In the genomic region with DNA sequence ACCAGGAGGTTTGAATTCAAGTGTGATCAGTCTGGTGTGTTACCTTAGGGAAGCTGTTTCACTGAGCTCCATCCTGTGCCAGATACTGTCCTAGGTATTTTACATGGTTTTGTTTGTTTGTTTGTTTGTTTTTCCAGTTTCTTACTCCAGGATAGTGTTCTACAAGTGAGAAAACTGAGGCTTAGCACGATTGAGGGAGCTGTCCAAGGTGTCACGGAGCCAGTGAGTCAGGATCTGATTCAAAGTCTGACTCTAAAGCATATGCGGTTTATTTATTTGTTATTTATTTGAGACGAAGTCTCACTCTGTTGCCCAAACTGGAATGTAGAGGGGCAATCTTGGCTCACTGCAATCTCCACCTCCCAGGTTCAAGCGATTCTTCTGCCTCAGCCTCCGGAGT, we compare ENCODE assay signal across 2 cellular contexts.
TF ChIP-seq lines count a peak whose summit lies in the region.

No MANE protein-coding gene starts in this region.

TF ChIP-seq in SK-N-SH, 30 proteins besides CTCF, POLR2A, EP300 and RAD21:
- TF ChIP-seq REST (IDR thresholded peaks at IDR 0.05; ENCODE audit: low read depth, low read length) (peak; percentile 93), EZH2phosphoT487 (IDR thresholded peaks at IDR 0.05; ENCODE audit: borderline replicate concordance, low read depth) (no peak)

TF ChIP-seq in SK-N-SH treated with all-trans-retinoic acid at 6 μM for 48 hours, 23 proteins besides CTCF, POLR2A, EP300 and RAD21:
- TF ChIP-seq POU6F1 (CRISPR knock-in tag; IDR thresholded peaks at IDR 0.05; ENCODE audit: borderline replicate concordance, low read depth) (no peak), BACH2 (CRISPR knock-in tag; IDR thresholded peaks at IDR 0.05; ENCODE audit: borderline replicate concordance) (no peak), ZNF70 (CRISPR knock-in tag; IDR thresholded peaks at IDR 0.05) (no peak), PATZ1 (CRISPR knock-in tag; IDR thresholded peaks at IDR 0.05; ENCODE audit: borderline replicate concordance) (no peak), CSDC2 (CRISPR knock-in tag; IDR thresholded peaks at IDR 0.05) (no peak), ARNTL (CRISPR knock-in tag; IDR thresholded peaks at IDR 0.05; ENCODE audit: borderline replicate concordance, low read depth) (no peak), TCF4 (CRISPR knock-in tag; IDR thresholded peaks at IDR 0.05; ENCODE audit: borderline replicate concordance) (no peak), ZFP3 (CRISPR knock-in tag; IDR thresholded peaks at IDR 0.05) (no peak), TSHZ2 (CRISPR knock-in tag; IDR thresholded peaks at IDR 0.05) (no peak), ZNF565 (CRISPR knock-in tag; conservative IDR thresholded peaks at IDR 0.05; ENCODE audit: low read depth) (no peak), RARB (CRISPR knock-in tag; IDR thresholded peaks at IDR 0.05) (no peak), PPARA (CRISPR knock-in tag; IDR thresholded peaks at IDR 0.05; ENCODE audit: borderline replicate concordance) (no peak), ZNF8 (CRISPR knock-in tag; IDR thresholded peaks at IDR 0.05) (no peak), ZFP30 (CRISPR knock-in tag; IDR thresholded peaks at IDR 0.05) (no peak), ESRRG (CRISPR knock-in tag; IDR thresholded peaks at IDR 0.05) (no peak), GLIS3 (CRISPR knock-in tag; IDR thresholded peaks at IDR 0.05) (no peak), SNAI2 (CRISPR knock-in tag; IDR thresholded peaks at IDR 0.05) (no peak), OSR1 (CRISPR knock-in tag; IDR thresholded peaks at IDR 0.05) (no peak), ZC3H10 (CRISPR knock-in tag; IDR thresholded peaks at IDR 0.05) (no peak)
- TF ChIP-seq, protein P1, sequence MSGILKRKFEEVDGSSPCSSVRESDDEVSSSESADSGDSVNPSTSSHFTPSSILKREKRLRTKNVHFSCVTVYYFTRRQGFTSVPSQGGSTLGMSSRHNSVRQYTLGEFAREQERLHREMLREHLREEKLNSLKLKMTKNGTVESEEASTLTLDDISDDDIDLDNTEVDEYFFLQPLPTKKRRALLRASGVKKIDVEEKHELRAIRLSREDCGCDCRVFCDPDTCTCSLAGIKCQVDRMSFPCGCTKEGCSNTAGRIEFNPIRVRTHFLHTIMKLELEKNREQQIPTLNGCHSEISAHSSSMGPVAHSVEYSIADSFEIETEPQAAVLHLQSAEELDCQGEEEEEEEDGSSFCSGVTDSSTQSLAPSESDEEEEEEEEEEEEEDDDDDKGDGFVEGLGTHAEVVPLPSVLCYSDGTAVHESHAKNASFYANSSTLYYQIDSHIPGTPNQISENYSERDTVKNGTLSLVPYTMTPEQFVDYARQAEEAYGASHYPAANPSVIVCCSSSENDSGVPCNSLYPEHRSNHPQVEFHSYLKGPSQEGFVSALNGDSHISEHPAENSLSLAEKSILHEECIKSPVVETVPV (CRISPR knock-in tag; IDR thresholded peaks at IDR 0.05) = no peak
TF ChIP-seq in SK-N-SH treated with all-trans-retinoic acid at 6 μM for 48 hours: peak in this region for 0.
